3 cellular contexts compared by ENCODE assay signal in genomic region chr9:107248714-107249113, GRCh38.
TF ChIP-seq lines count a peak whose summit lies in the region.

No MANE protein-coding gene starts in this region.

TF ChIP-seq in A549, 52 proteins besides CTCF, POLR2A, EP300 and RAD21:
- no peak for TF ChIP-seq CBX8 (IDR thresholded peaks at IDR 0.05)
- TF ChIP-seq POLR2AphosphoS2 (conservative IDR thresholded peaks at IDR 0.05; ENCODE audit: low read length) = no peak
- TF ChIP-seq, protein P1, sequence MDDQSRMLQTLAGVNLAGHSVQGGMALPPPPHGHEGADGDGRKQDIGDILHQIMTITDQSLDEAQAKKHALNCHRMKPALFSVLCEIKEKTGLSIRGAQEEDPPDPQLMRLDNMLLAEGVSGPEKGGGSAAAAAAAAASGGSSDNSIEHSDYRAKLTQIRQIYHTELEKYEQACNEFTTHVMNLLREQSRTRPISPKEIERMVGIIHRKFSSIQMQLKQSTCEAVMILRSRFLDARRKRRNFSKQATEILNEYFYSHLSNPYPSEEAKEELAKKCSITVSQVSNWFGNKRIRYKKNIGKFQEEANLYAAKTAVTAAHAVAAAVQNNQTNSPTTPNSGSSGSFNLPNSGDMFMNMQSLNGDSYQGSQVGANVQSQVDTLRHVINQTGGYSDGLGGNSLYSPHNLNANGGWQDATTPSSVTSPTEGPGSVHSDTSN (IDR thresholded peaks at IDR 0.05) = no peak
- TF ChIP-seq KDM1A (IDR thresholded peaks at IDR 0.05; ENCODE audit: low read depth) = no peak
- no peak for TF ChIP-seq RFX5 (IDR thresholded peaks at IDR 0.05)
- no peak for TF ChIP-seq HEYL (CRISPR knock-in tag; IDR thresholded peaks at IDR 0.05)
- TF ChIP-seq CEBPB (IDR thresholded peaks at IDR 0.05) = no peak
- TF ChIP-seq CHD4 (IDR thresholded peaks at IDR 0.05; ENCODE audit: borderline replicate concordance) = no peak
- TF ChIP-seq, protein P2, sequence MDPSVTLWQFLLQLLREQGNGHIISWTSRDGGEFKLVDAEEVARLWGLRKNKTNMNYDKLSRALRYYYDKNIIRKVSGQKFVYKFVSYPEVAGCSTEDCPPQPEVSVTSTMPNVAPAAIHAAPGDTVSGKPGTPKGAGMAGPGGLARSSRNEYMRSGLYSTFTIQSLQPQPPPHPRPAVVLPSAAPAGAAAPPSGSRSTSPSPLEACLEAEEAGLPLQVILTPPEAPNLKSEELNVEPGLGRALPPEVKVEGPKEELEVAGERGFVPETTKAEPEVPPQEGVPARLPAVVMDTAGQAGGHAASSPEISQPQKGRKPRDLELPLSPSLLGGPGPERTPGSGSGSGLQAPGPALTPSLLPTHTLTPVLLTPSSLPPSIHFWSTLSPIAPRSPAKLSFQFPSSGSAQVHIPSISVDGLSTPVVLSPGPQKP (IDR thresholded peaks at IDR 0.05; ENCODE audit: low read depth, low read length) = no peak
- no peak for TF ChIP-seq SMC3 (IDR thresholded peaks at IDR 0.05)
- TF ChIP-seq ESRRA (IDR thresholded peaks at IDR 0.05; ENCODE audit: borderline replicate concordance, low read length) = no peak

TF ChIP-seq in IMR-90, 13 proteins besides CTCF, POLR2A, EP300 and RAD21:
- TF ChIP-seq CEBPB (IDR thresholded peaks at IDR 0.05; ENCODE audit: low read depth, low read length) = no peak
- TF ChIP-seq, protein P2 (IDR thresholded peaks at IDR 0.05; ENCODE audit: borderline replicate concordance, low read depth, low read length) = no peak
- TF ChIP-seq RFX5 (IDR thresholded peaks at IDR 0.05; ENCODE audit: low read depth, low read length) = no peak
- no peak for TF ChIP-seq MAFK (IDR thresholded peaks at IDR 0.05; ENCODE audit: low read depth, low read length)
- no peak for TF ChIP-seq MAZ (IDR thresholded peaks at IDR 0.05; ENCODE audit: borderline replicate concordance, low read depth, low read length)
- TF ChIP-seq, protein P3, sequence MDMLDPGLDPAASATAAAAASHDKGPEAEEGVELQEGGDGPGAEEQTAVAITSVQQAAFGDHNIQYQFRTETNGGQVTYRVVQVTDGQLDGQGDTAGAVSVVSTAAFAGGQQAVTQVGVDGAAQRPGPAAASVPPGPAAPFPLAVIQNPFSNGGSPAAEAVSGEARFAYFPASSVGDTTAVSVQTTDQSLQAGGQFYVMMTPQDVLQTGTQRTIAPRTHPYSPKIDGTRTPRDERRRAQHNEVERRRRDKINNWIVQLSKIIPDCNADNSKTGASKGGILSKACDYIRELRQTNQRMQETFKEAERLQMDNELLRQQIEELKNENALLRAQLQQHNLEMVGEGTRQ (IDR thresholded peaks at IDR 0.05; ENCODE audit: low read depth, low read length) = no peak
- no peak for TF ChIP-seq MXI1 (IDR thresholded peaks at IDR 0.05; ENCODE audit: borderline replicate concordance, low read depth, low read length)

TF ChIP-seq in H1, 55 proteins besides CTCF, POLR2A, EP300 and RAD21:
- TF ChIP-seq CHD7 (IDR thresholded peaks at IDR 0.05; ENCODE audit: insufficient replicate concordance, low read length) (no peak), CBX8 (IDR thresholded peaks at IDR 0.05; ENCODE audit: borderline replicate concordance, low read depth, low read length) (no peak), SIN3A (conservative IDR thresholded peaks at IDR 0.05 in 1 of 2, IDR thresholded peaks at IDR 0.05 in 1 of 2; ENCODE audit: low read depth in 1 of 2, low read length in 2 of 2) (no peak), CEBPB (IDR thresholded peaks at IDR 0.05; ENCODE audit: low read depth, low read length) (no peak), SRF (IDR thresholded peaks at IDR 0.05; ENCODE audit: low read depth, low read length) (no peak)
